Comparison of ENCODE assay signal across 26 cellular contexts in genomic region chr22:22712092-22712658, GRCh38.
DNase-seq lines count a peak whose midpoint lies in the region; ATAC-seq and TF ChIP-seq lines count a peak whose summit lies in the region.
"Had no signal": no experiment of that assay in that cellular context is flagged by ENCODE, and none has a peak within 500 bp of the region (broad histone marks: within the 10 kb centered on the region; RNA-seq: fewer than 3 reads in every experiment).

No MANE protein-coding gene starts in this region.

- H3K9ac ChIP-seq in OCI-LY3 (ENCODE audit: low read length) = peak overlapping the region; percentile 94

- no peak for ATAC-seq in left ventricle myocardium superior
- ATAC-seq: activated T-cell treated with anti-CD3 and anti-CD28 coated beads, Interleukin-2, amount 50 U/mL, for 72 hours; SK-N-SH treated with all-trans-retinoic acid at 6 μM for 48 hours had no signal

- peak overlapping the region; percentile 99 for H3K27ac ChIP-seq in OCI-LY3 (ENCODE audit: low read length)
- H3K27ac ChIP-seq: adrenal gland, epithelial cell of prostate, suprapubic skin had no signal

- H3K9me3 ChIP-seq in OCI-LY3 (ENCODE audit: insufficient read depth, low read length) = no peaks in the 10 kb centered on the region
- H3K9me3 ChIP-seq: adrenal gland, HAP-1, MG63, suprapubic skin had no signal

- peaks cover 27% of the 10 kb centered on the region for H3K79me2 ChIP-seq in OCI-LY3 (ENCODE audit: low read length)

- no peaks in the 10 kb centered on the region for H3K27me3 ChIP-seq in OCI-LY3 (ENCODE audit: low read depth, low read length)
- H3K27me3 ChIP-seq: adrenal gland, MG63, suprapubic skin had no signal

- DNase-seq in activated CD8-positive, alpha-beta memory T cell treated with anti-CD3 and anti-CD28 coated beads for 24 hours = peak; percentile 24
- DNase-seq in activated CD8-positive, alpha-beta memory T cell treated with anti-CD3 and anti-CD28 coated beads, Interleukin-2, amount 50 U/mL, for 4 hours = no peak
- DNase-seq in islet precursor cell = peak; percentile 25
- DNase-seq in NCI-H1105 (lab: John Stamatoyannopoulos, UW) = no peak
- DNase-seq in putamen (ENCODE audit: low spot score) = no peak
- DNase-seq in NCI-H1694 (lab: John Stamatoyannopoulos, UW) = no peak
- no peak for DNase-seq in left ventricle myocardium superior
- DNase-seq: 8988T; activated CD4-positive, alpha-beta T cell treated with anti-CD3 and anti-CD28 coated beads for 48 hours; activated naive CD4-positive, alpha-beta T cell treated with Interleukin-2 at 50 U/mL for 16 hours; activated T-cell treated with anti-CD3 and anti-CD28 coated beads, Interleukin-2, amount 50 U/mL, for 72 hours; adrenal gland; DMS153; MG63; NCI-H1436; NCI-H2107; NCI-H446; NCI-H82; stimulated activated CD4-positive, alpha-beta T cell treated with anti-CD3 and anti-CD28 coated beads, Interleukin-4, amount 100 ng/mL, for 4 hours; stimulated activated naive B cell treated with anti-CD40 and anti-IgM and Interleukin-4, amounts not matched to agents 10 μg/mL and 1 μg/mL and 100 μg/mL, for 72 hours; T-helper 2 cell had no signal

- intact Hi-C loops in left ventricle myocardium superior (cut with micrococcal nuclease) = no loop called here

- peak overlapping the region; percentile 68 for H3K4me2 ChIP-seq in OCI-LY3 (ENCODE audit: low read length)

- no peak overlapping the region for H2AFZ ChIP-seq in OCI-LY3 (ENCODE audit: low read depth, low read length)

- no peak for TF ChIP-seq CTCF in OCI-LY3 (IDR thresholded peaks at IDR 0.05; ENCODE audit: low read depth, low read length)

- peaks cover 7% of the 10 kb centered on the region for H3K36me3 ChIP-seq in OCI-LY3 (replicated peaks; ENCODE audit: low read depth, low read length)
- H3K36me3 ChIP-seq: adrenal gland, HAP-1, MG63, suprapubic skin had no signal

- H3K4me3 ChIP-seq in OCI-LY3 (ENCODE audit: low read length) = peak overlapping the region; percentile 71
- H3K4me3 ChIP-seq: adrenal gland, HAP-1, MG63, suprapubic skin had no signal

- peaks cover 49% of the 10 kb centered on the region for H3K4me1 ChIP-seq in OCI-LY3 (ENCODE audit: low read length)
- H3K4me1 ChIP-seq: adrenal gland, HAP-1, suprapubic skin had no signal

- H4K20me1 ChIP-seq in OCI-LY3 (ENCODE audit: insufficient read depth, low read length) = no peaks in the 10 kb centered on the region

Comparison
In these comparisons a context has a peak if more than half of its experiments do, and no peak if none do; other contexts are left out.
1. DNase-seq: peak in activated CD8-positive, alpha-beta memory T cell treated with anti-CD3 and anti-CD28 coated beads for 24 hours (single experiment) and islet precursor cell (single experiment); none in activated CD8-positive, alpha-beta memory T cell treated with anti-CD3 and anti-CD28 coated beads, Interleukin-2, amount 50 U/mL, for 4 hours (single experiment), NCI-H1105 (single experiment), putamen (single experiment), NCI-H1694 (single experiment) and left ventricle myocardium superior (single experiment).